Comparison of ENCODE assay signal across 17 cellular contexts in the genomic region with DNA sequence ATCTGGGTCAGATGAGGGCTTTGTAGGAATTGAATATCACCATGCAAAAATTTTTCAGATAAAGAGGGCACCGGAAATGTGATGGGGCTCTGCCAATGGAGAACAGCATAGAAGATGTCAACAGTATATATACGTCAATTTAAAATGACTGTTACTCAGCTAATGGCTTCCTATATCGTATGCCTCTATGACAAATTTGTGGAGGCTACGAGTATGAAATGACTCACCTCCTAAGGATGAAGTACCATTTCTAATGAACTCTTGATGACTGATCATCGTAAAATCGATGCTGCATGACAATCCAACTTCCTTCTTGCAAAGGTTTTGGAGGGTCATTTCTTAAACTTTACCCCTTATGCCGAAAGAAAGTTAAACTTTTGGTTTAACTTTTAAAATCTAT.
A peak's percentile ranks its signal among the peaks of the same experiment; 100 is the strongest.
DNase-seq lines count a peak whose midpoint lies in the region; ATAC-seq, FAIRE-seq and TF ChIP-seq lines count a peak whose summit lies in the region.
"Had no signal": no experiment of that assay in that cellular context is flagged by ENCODE, and none has a peak within 500 bp of the region (broad histone marks: within the 10 kb centered on the region; RNA-seq: fewer than 3 reads in every experiment).

No MANE protein-coding gene starts in this region.

- no peak for TF ChIP-seq RAD21 in GM12878 (IDR thresholded peaks at IDR 0.05; ENCODE audit: insufficient read depth, low read depth, low read length)

- in situ Hi-C loops in GM12878 (cut with MboI), result no loop called here

- RAD21 ChIA-PET in GM12878 (lab: Charles Lee; ENCODE audit: unreplicated experiment), result no interaction called here

- no peak for TF ChIP-seq CTCF in GM12878 (IDR thresholded peaks at IDR 0.05 in 2 of 3, conservative IDR thresholded peaks at IDR 0.05 in 1 of 3; ENCODE audit: control insufficient read depth in 2 of 3, extremely low read depth in 1 of 3, insufficient read depth in 1 of 3, low read depth in 3 of 3, low read length in 3 of 3)

- no peak overlapping the region for H3K27ac ChIP-seq in GM12878 (ENCODE audit: control insufficient read depth, insufficient read depth)
- H3K27ac ChIP-seq: SJSA1 had no signal

- no peak overlapping the region for H3K4me3 ChIP-seq in GM12878
- H3K4me3 ChIP-seq: SJSA1 had no signal

- DNase-seq in Daoy (ENCODE audit: low read depth) (peak; percentile 22), HT1080 (ENCODE audit: low read depth) (peak; percentile 52), GM12878 (ENCODE audit: low read depth, low spot score) (no peak), medulla oblongata (ENCODE audit: extremely low spot score) (no peak), NCI-H345 treated with DMSO at 0.1 percent for 48 hours (lab: John Stamatoyannopoulos, UW; ENCODE audit: unreplicated experiment) (no peak)
- DNase-seq: COR-L47, GDM1, GOT3, IMR-90, MV-4-11, NCI-H1417 treated with DMSO at 0.1 percent for 48 hours, NCI-H2029, NCI-H2171 treated with DMSO at 0.1 percent for 48 hours, NCI-H524 had no signal

- CTCF ChIA-PET in GM12878 (lab: Yijun Ruan, JAX), result no interaction called here

- intact Hi-C loops in GM12878 (cut with micrococcal nuclease; ENCODE audit: unreplicated experiment), result no loop called here

- no peaks in the 10 kb centered on the region for H3K4me1 ChIP-seq in GM12878 (ENCODE audit: control insufficient read depth, insufficient read depth, low read length)
- H3K4me1 ChIP-seq: SJSA1 had no signal

- H4K20me1 ChIP-seq in GM12878 (ENCODE audit: control insufficient read depth, insufficient read depth), result no peaks in the 10 kb centered on the region

- H2AFZ ChIP-seq in GM12878 (ENCODE audit: control insufficient read depth, low read depth, low read length), result no peak overlapping the region

- no peaks in the 10 kb centered on the region for H3K27me3 ChIP-seq in GM12878 (replicated peaks in 1 of 2; ENCODE audit: control insufficient read depth in 2 of 2, insufficient read depth in 2 of 2, low read length in 1 of 2)
- H3K27me3 ChIP-seq: SJSA1 had no signal

- SMC1A ChIA-PET in GM12878 (lab: Charles Lee; ENCODE audit: uncharacterized antibody, unreplicated experiment), result no interaction called here

- no peak for TF ChIP-seq POLR2A in GM12878 (IDR thresholded peaks at IDR 0.05; ENCODE audit: low read depth, low read length)

- 19% methylated on average over 7 of the region's 7 CpGs for WGBS in GM12878 (ENCODE audit: insufficient coverage, insufficient replicate concordance, low lambda C conversion rate, missing lambda C conversion rate)

- ATAC-seq in GM12878, result peak; percentile 76
- no peak for ATAC-seq in HG03460 (IDR thresholded peaks at IDR 0.05; ENCODE audit: unreplicated experiment)
- no peak for ATAC-seq in GM18868 (IDR thresholded peaks at IDR 0.05; ENCODE audit: unreplicated experiment)

- no peak overlapping the region for H3K4me2 ChIP-seq in GM12878 (ENCODE audit: control insufficient read depth, insufficient read depth)

- no peaks in the 10 kb centered on the region for H3K79me2 ChIP-seq in GM12878 (ENCODE audit: control insufficient read depth, insufficient read depth, low read length)

- BruUV-seq in GM12878 (replicated peaks; lab: Mats Ljungman, UMichigan), result no TSS peak

- POLR2A ChIA-PET in GM12878 (lab: Charles Lee), result no interaction called here

- no peak for FAIRE-seq in GM12878 (lab: Jason Lieb, UNC)

- H3K36me3 ChIP-seq in GM12878 (ENCODE audit: control insufficient read depth in 2 of 2, insufficient read depth in 2 of 2, low read length in 1 of 2), result no peaks in the 10 kb centered on the region
- H3K36me3 ChIP-seq: SJSA1 had no signal

- no peak for TF ChIP-seq EP300 in GM12878 (IDR thresholded peaks at IDR 0.05; ENCODE audit: borderline replicate concordance in 1 of 2, control insufficient read depth in 1 of 2, low read depth in 2 of 2, low read length in 2 of 2)

- H3K9ac ChIP-seq in GM12878 (ENCODE audit: control insufficient read depth, insufficient read depth, low read length), result no peak overlapping the region

- H3K9me3 ChIP-seq in GM12878 (replicated peaks; ENCODE audit: control insufficient read depth, insufficient read depth, low read length), result no peaks in the 10 kb centered on the region
- H3K9me3 ChIP-seq: SJSA1 had no signal

TF ChIP-seq in GM12878, 131 proteins besides CTCF, POLR2A, EP300 and RAD21 (continues in another document):
- TF ChIP-seq NR2C1 (IDR thresholded peaks at IDR 0.05), result no peak
- no peak for TF ChIP-seq RCOR1 (conservative IDR thresholded peaks at IDR 0.05; ENCODE audit: low read depth, low read length)
- TF ChIP-seq NR2C2 (IDR thresholded peaks at IDR 0.05; ENCODE audit: borderline replicate concordance, control insufficient read depth, insufficient read length, low read depth), result no peak
- TF ChIP-seq WRNIP1 (IDR thresholded peaks at IDR 0.05; ENCODE audit: borderline replicate concordance, low read depth, low read length), result no peak
- TF ChIP-seq, protein P1, sequence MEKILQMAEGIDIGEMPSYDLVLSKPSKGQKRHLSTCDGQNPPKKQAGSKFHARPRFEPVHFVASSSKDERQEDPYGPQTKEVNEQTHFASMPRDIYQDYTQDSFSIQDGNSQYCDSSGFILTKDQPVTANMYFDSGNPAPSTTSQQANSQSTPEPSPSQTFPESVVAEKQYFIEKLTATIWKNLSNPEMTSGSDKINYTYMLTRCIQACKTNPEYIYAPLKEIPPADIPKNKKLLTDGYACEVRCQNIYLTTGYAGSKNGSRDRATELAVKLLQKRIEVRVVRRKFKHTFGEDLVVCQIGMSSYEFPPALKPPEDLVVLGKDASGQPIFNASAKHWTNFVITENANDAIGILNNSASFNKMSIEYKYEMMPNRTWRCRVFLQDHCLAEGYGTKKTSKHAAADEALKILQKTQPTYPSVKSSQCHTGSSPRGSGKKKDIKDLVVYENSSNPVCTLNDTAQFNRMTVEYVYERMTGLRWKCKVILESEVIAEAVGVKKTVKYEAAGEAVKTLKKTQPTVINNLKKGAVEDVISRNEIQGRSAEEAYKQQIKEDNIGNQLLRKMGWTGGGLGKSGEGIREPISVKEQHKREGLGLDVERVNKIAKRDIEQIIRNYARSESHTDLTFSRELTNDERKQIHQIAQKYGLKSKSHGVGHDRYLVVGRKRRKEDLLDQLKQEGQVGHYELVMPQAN (conservative IDR thresholded peaks at IDR 0.05), result no peak
- no peak for TF ChIP-seq TAF1 (IDR thresholded peaks at IDR 0.05; ENCODE audit: borderline replicate concordance, low read depth, low read length)
- TF ChIP-seq, protein P2, sequence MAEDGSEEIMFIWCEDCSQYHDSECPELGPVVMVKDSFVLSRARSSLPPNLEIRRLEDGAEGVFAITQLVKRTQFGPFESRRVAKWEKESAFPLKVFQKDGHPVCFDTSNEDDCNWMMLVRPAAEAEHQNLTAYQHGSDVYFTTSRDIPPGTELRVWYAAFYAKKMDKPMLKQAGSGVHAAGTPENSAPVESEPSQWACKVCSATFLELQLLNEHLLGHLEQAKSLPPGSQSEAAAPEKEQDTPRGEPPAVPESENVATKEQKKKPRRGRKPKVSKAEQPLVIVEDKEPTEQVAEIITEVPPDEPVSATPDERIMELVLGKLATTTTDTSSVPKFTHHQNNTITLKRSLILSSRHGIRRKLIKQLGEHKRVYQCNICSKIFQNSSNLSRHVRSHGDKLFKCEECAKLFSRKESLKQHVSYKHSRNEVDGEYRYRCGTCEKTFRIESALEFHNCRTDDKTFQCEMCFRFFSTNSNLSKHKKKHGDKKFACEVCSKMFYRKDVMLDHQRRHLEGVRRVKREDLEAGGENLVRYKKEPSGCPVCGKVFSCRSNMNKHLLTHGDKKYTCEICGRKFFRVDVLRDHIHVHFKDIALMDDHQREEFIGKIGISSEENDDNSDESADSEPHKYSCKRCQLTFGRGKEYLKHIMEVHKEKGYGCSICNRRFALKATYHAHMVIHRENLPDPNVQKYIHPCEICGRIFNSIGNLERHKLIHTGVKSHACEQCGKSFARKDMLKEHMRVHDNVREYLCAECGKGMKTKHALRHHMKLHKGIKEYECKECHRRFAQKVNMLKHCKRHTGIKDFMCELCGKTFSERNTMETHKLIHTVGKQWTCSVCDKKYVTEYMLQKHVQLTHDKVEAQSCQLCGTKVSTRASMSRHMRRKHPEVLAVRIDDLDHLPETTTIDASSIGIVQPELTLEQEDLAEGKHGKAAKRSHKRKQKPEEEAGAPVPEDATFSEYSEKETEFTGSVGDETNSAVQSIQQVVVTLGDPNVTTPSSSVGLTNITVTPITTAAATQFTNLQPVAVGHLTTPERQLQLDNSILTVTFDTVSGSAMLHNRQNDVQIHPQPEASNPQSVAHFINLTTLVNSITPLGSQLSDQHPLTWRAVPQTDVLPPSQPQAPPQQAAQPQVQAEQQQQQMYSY (CRISPR knock-in tag; IDR thresholded peaks at IDR 0.05), result no peak
- no peak for TF ChIP-seq CHD1 (IDR thresholded peaks at IDR 0.05; ENCODE audit: low read depth, low read length)
- TF ChIP-seq, protein P3, sequence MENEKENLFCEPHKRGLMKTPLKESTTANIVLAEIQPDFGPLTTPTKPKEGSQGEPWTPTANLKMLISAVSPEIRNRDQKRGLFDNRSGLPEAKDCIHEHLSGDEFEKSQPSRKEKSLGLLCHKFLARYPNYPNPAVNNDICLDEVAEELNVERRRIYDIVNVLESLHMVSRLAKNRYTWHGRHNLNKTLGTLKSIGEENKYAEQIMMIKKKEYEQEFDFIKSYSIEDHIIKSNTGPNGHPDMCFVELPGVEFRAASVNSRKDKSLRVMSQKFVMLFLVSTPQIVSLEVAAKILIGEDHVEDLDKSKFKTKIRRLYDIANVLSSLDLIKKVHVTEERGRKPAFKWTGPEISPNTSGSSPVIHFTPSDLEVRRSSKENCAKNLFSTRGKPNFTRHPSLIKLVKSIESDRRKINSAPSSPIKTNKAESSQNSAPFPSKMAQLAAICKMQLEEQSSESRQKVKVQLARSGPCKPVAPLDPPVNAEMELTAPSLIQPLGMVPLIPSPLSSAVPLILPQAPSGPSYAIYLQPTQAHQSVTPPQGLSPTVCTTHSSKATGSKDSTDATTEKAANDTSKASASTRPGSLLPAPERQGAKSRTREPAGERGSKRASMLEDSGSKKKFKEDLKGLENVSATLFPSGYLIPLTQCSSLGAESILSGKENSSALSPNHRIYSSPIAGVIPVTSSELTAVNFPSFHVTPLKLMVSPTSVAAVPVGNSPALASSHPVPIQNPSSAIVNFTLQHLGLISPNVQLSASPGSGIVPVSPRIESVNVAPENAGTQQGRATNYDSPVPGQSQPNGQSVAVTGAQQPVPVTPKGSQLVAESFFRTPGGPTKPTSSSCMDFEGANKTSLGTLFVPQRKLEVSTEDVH (IDR thresholded peaks at IDR 0.05; ENCODE audit: low read depth, partially characterized antibody), result no peak
- no peak for TF ChIP-seq SREBF2 (IDR thresholded peaks at IDR 0.05; ENCODE audit: low read length)
- TF ChIP-seq TARDBP (IDR thresholded peaks at IDR 0.05; ENCODE audit: borderline replicate concordance), result no peak

Comparison
In these comparisons a context has a peak if more than half of its experiments do, and no peak if none do; other contexts are left out.
1. DNase-seq: peak in Daoy (single experiment) and HT1080 (single experiment); none in GM12878 (single experiment), medulla oblongata (single experiment) and NCI-H345 treated with DMSO at 0.1 percent for 48 hours (single experiment).